In genomic region chrX:72715546-72715945, GRCh38 we compare ENCODE assay signal across 1 cellular context.
TF ChIP-seq lines count a peak whose summit lies in the region.

No MANE protein-coding gene starts in this region.

TF ChIP-seq in K562, 482 proteins besides CTCF, POLR2A, EP300 and RAD21:
- TF ChIP-seq NFE2 (IDR thresholded peaks at IDR 0.05; ENCODE audit: low read depth), result peak; percentile 59
- no peak for TF ChIP-seq ZNF436 (CRISPR knock-in tag; IDR thresholded peaks at IDR 0.05)
- TF ChIP-seq MAFF (IDR thresholded peaks at IDR 0.05; ENCODE audit: low read length), result 0 out of 2 replicates have a peak, but pooled peaks have one; percentile 19
- TF ChIP-seq C11orf30 (IDR thresholded peaks at IDR 0.05; ENCODE audit: low read depth), result peak; percentile 75
- TF ChIP-seq RBM25 (IDR thresholded peaks at IDR 0.05; ENCODE audit: low read depth, low read length, severe bottlenecking), result peak; percentile 24
- TF ChIP-seq L3MBTL2 (IDR thresholded peaks at IDR 0.05), result peak; percentile 61
- peak; percentile 50 for TF ChIP-seq MGA (IDR thresholded peaks at IDR 0.05)
- peak; percentile 79 for TF ChIP-seq MAFG (tag; conservative IDR thresholded peaks at IDR 0.05)
- peak; percentile 57 for TF ChIP-seq ZNF316 (IDR thresholded peaks at IDR 0.05)
- TF ChIP-seq, protein P1, sequence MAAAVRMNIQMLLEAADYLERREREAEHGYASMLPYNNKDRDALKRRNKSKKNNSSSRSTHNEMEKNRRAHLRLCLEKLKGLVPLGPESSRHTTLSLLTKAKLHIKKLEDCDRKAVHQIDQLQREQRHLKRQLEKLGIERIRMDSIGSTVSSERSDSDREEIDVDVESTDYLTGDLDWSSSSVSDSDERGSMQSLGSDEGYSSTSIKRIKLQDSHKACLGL (CRISPR knock-in tag; IDR thresholded peaks at IDR 0.05; ENCODE audit: borderline replicate concordance, poor library complexity, severe bottlenecking), result no peak
- no peak for TF ChIP-seq ZNF124 (CRISPR knock-in tag; IDR thresholded peaks at IDR 0.05)
- TF ChIP-seq BCL6 (CRISPR knock-in tag; IDR thresholded peaks at IDR 0.05), result no peak
- TF ChIP-seq PCBP2 (IDR thresholded peaks at IDR 0.05; ENCODE audit: low read depth, low read length, poor library complexity, severe bottlenecking), result no peak
- peak; percentile 32; the same call in 1 of the 2 replicates for TF ChIP-seq BCOR (IDR thresholded peaks at IDR 0.05)
- no peak for TF ChIP-seq ILF3 (IDR thresholded peaks at IDR 0.05; ENCODE audit: borderline replicate concordance)
